In the genomic region with DNA sequence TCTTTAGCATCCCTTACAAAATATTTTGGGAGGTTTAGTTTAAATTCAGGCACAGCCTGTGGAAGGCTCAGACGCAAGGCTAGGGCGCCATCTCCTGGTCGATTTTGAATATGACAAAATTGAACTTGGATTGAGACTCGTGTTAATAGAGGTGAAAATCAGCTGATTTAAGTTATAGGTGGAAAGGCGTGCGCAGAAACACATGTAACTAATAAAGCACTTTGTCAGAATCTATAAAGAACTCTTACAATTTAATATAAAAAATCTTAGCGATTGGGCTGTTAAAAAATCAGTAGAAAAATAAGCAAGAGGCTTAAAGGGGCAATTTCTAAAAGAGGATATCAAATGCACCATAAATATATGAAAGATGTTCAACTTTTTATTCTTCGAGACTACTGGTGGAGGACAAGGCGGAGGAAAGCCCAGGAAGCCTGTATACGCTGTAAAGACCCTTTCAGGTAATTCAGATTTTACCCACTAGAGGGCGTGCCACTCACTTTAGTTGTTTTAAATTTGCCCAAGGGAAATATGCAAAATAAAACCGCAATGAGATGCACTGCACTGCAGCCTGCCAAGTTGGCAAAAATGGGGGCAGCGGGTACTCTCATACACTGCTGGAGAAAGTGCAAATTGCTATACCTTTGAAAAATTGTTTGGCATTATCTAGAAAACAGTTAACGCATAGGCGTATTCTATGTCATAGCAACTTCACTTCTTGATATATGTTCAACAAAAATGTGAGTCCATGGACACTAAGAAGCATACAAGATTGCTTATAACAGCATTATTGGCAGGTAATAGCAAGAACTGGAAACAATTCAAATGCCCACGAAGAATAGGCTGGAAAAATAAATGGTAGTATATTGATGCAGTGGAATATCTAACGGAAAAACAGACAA, we compare ENCODE assay signal across 8 cellular contexts.
DNase-seq lines count a peak whose midpoint lies in the region; ATAC-seq and TF ChIP-seq lines count a peak whose summit lies in the region.

No MANE protein-coding gene starts in this region.

- no peaks in the 10 kb centered on the region for H3K27me3 ChIP-seq in dorsolateral prefrontal cortex
- no peaks in the 10 kb centered on the region for H3K27me3 ChIP-seq in lower lobe of right lung (ENCODE audit: low read depth)

- H3K36me3 ChIP-seq in lower lobe of right lung: no peaks in the 10 kb centered on the region

- ATAC-seq in GM19043 (IDR thresholded peaks at IDR 0.05; ENCODE audit: low read depth, unreplicated experiment) (peak; percentile 45), HG03439 (IDR thresholded peaks at IDR 0.05; ENCODE audit: unreplicated experiment) (peak; percentile 57), lower lobe of right lung (peak; percentile 84 to 86)

- peak; percentile 60 for TF ChIP-seq CTCF in AG09309 (IDR thresholded peaks at IDR 0.05; ENCODE audit: control insufficient read depth, insufficient read depth, low read depth, low read length, missing control alignments)
- peak; percentile 61 to 98 (median 84) for TF ChIP-seq CTCF in dorsolateral prefrontal cortex (IDR thresholded peaks at IDR 0.05 in 54 of 56, conservative IDR thresholded peaks at IDR 0.05 in 2 of 56; ENCODE audit: low read depth in 1 of 56, partially characterized antibody in 56 of 56)
- TF ChIP-seq CTCF in lower lobe of right lung (IDR thresholded peaks at IDR 0.05): peak; percentile 79

- DNase-seq in AG09309 (ENCODE audit: low read depth) (peak; percentile 32), NCI-H524 (lab: John Stamatoyannopoulos, UW) (peak; percentile 87 to 95), dorsolateral prefrontal cortex (peak in 7 of 10 donors; percentile 49 to 81 (median 61)), lower lobe of right lung (peak; percentile 59)
- peak; percentile 39 to 80 for DNase-seq in activated CD4-positive, alpha-beta T cell treated with anti-CD3 and anti-CD28 coated beads, Interleukin-2, amount 50 U/mL, for 24 hours (ENCODE audit: low read depth in 1 of 2, low spot score in 1 of 2)
- peak in 2 of 3 experiments; percentile 42 to 70 for DNase-seq in stimulated activated CD4-positive, alpha-beta T cell treated with anti-CD3 and anti-CD28 coated beads, TNF-alpha, amount 100 ng/mL, for 4 hours (ENCODE audit: low read depth in 3 of 3)

- H3K9me3 ChIP-seq in lower lobe of right lung: no peaks in the 10 kb centered on the region

- intact Hi-C loops in dorsolateral prefrontal cortex (cut with DNase I) (loop anchor here (1.0 to 10.0 kb wide), 11 partner anchors 27 to 295 kb away; a partner anchor contains a TSS), lower lobe of right lung (cut with DNase I) (loop anchor here (2.0 kb wide), 1 partner anchor 157 kb away; no protein-coding TSS in a partner anchor)

- H3K4me1 ChIP-seq in lower lobe of right lung: peaks cover 30% of the 10 kb centered on the region

- H3K4me3 ChIP-seq in AG09309 (ENCODE audit: control insufficient read depth, low read depth, low read length): peak overlapping the region; percentile 26
- peak overlapping the region; percentile 34 to 77 (median 61) for H3K4me3 ChIP-seq in dorsolateral prefrontal cortex
- peak overlapping the region; percentile 54 for H3K4me3 ChIP-seq in lower lobe of right lung

- H3K27ac ChIP-seq in dorsolateral prefrontal cortex: peak overlapping the region; percentile 1 to 97 (median 85)
- H3K27ac ChIP-seq in lower lobe of right lung: peak overlapping the region; percentile 73

Comparison
In these comparisons a context has a peak if more than half of its experiments do, and no peak if none do; other contexts are left out.
1. Peak in every context shown above with its lines: DNase-seq, ATAC-seq, H3K4me3 ChIP-seq and H3K27ac ChIP-seq.
2. DNase-seq: peak in every context shown above with its lines; median percentile 91 in NCI-H524; 61 in dorsolateral prefrontal cortex; 60 in activated CD4-positive, alpha-beta T cell treated with anti-CD3 and anti-CD28 coated beads, Interleukin-2, amount 50 U/mL, for 24 hours; 59 in lower lobe of right lung; 56 in stimulated activated CD4-positive, alpha-beta T cell treated with anti-CD3 and anti-CD28 coated beads, TNF-alpha, amount 100 ng/mL, for 4 hours; 32 in AG09309.